11 cellular contexts compared by ENCODE assay signal in genomic region chr1:1281533-1282321, GRCh38. TPM values are rescaled to one million over a fixed set of nuclear protein-coding genes. Genes with fewer than 3 reads are reported as not detected.
A peak's percentile ranks its signal among the peaks of the same experiment; 100 is the strongest.
DNase-seq lines count a peak whose midpoint lies in the region; ATAC-seq, FAIRE-seq and TF ChIP-seq lines count a peak whose summit lies in the region.
"Had no signal": no experiment of that assay in that cellular context is flagged by ENCODE, and none has a peak within 500 bp of the region (broad histone marks: within the 10 kb centered on the region; RNA-seq: fewer than 3 reads in every experiment).

No MANE protein-coding gene starts in this region.

- H3K27me3 Mint-ChIP-seq in astrocyte (ENCODE audit: low read depth, unreplicated experiment): peaks cover 2% of the 10 kb centered on the region
- H3K27me3 Mint-ChIP-seq: activated CD4-positive, alpha-beta T cell treated with anti-CD3 and anti-CD28 coated beads, Interleukin-2, amount 10 ng/mL, durations not matched to agents 7 days and 5 days had no signal

- H2AFZ ChIP-seq in astrocyte (ENCODE audit: low read depth, low read length): no peak overlapping the region

- no peak overlapping the region for H3K27ac Mint-ChIP-seq in astrocyte (ENCODE audit: unreplicated experiment)
- H3K27ac Mint-ChIP-seq: activated CD4-positive, alpha-beta T cell treated with anti-CD3 and anti-CD28 coated beads, Interleukin-2, amount 10 ng/mL, durations not matched to agents 7 days and 5 days; dendritic cell treated with granulocyte-macrophage colony-stimulating factor and Interleukin-4, amounts not matched to agents 40 ng/mL and 50 ng/mL, for 4 days had no signal

- no peaks in the 10 kb centered on the region for H3K36me3 Mint-ChIP-seq in astrocyte (ENCODE audit: low read depth, unreplicated experiment)
- H3K36me3 Mint-ChIP-seq: naive B cell had no signal

- ATAC-seq in A549 (peak; percentile 40 to 61), HG03565 (IDR thresholded peaks at IDR 0.05; ENCODE audit: unreplicated experiment) (no peak)

- no peaks in the 10 kb centered on the region for H4K20me1 ChIP-seq in astrocyte (ENCODE audit: insufficient read depth, low read length)

- no peaks in the 10 kb centered on the region for H3K9me3 Mint-ChIP-seq in astrocyte (ENCODE audit: unreplicated experiment)
- H3K9me3 Mint-ChIP-seq: activated CD4-positive, alpha-beta T cell treated with anti-CD3 and anti-CD28 coated beads, Interleukin-2, amount 10 ng/mL, durations not matched to agents 7 days and 5 days; dendritic cell treated with granulocyte-macrophage colony-stimulating factor and Interleukin-4, amounts not matched to agents 40 ng/mL and 50 ng/mL, for 4 days; naive B cell had no signal

- H3K9me3 ChIP-seq in A549 (no peaks in the 10 kb centered on the region), astrocyte (ENCODE audit: insufficient read depth, low read depth, low read length) (no peaks in the 10 kb centered on the region)

- H3K9ac ChIP-seq in astrocyte (ENCODE audit: low read length): peak overlapping the region; percentile 40

- H3K27ac ChIP-seq in A549 (peak overlapping the region in 1 of 2 experiments; percentile 10; a peak in 1 of 6 replicates), astrocyte (ENCODE audit: low read depth, low read length) (no peak overlapping the region)

- no peaks in the 10 kb centered on the region for H3K36me3 ChIP-seq in astrocyte (ENCODE audit: insufficient read depth, low read length)

- TF ChIP-seq POLR2A in A549 (IDR thresholded peaks at IDR 0.05; ENCODE audit: low read length): no peak
- no peak for TF ChIP-seq POLR2A in GM12891 (IDR thresholded peaks at IDR 0.05; ENCODE audit: low read depth, low read length)

- WGBS in A549 (ENCODE audit: missing lambda C conversion rate): 37% methylated on average over 7 of the region's 26 CpGs

- H3K4me1 Mint-ChIP-seq in astrocyte (ENCODE audit: low read depth, unreplicated experiment): no peaks in the 10 kb centered on the region
- H3K4me1 Mint-ChIP-seq: activated CD4-positive, alpha-beta T cell treated with anti-CD3 and anti-CD28 coated beads, Interleukin-2, amount 10 ng/mL, durations not matched to agents 7 days and 5 days had no signal

- no peak for TF ChIP-seq CTCF in A549 (IDR thresholded peaks at IDR 0.05)
- no peak for TF ChIP-seq CTCF in astrocyte (IDR thresholded peaks at IDR 0.05; ENCODE audit: insufficient read depth, low read depth, low read length)

- H3K4me1 ChIP-seq in A549: peaks cover 8% of the 10 kb centered on the region; the same call in 2 of the 3 replicates
- peaks cover 6% of the 10 kb centered on the region for H3K4me1 ChIP-seq in astrocyte (ENCODE audit: insufficient read depth, low read length)

- no peak for TF ChIP-seq RAD21 in A549 (conservative IDR thresholded peaks at IDR 0.05 in 1 of 2, IDR thresholded peaks at IDR 0.05 in 1 of 2)

- DNase-seq in A549 (ENCODE audit: low read depth in 1 of 2, low spot score in 1 of 2): peak in 1 of 2 experiments; percentile 59
- peak; percentile 56 for DNase-seq in H4 (ENCODE audit: low spot score)
- DNase-seq in astrocyte (ENCODE audit: low read depth): peak; percentile 54
- DNase-seq in kidney tubule cell (ENCODE audit: low spot score): peak; percentile 92
- DNase-seq in iPS-NIHi11 (ENCODE audit: low spot score): no peak
- DNase-seq in GM12891 (ENCODE audit: insufficient read length, low spot score): no peak
- no peak for DNase-seq in SIG-M5 (lab: John Stamatoyannopoulos, UW)
- DNase-seq: activated CD4-positive, alpha-beta T cell treated with anti-CD3 and anti-CD28 coated beads, Interleukin-2, amount 10 ng/mL, durations not matched to agents 7 days and 5 days; naive B cell had no signal

- FAIRE-seq in A549 (lab: Jason Lieb, UNC): no peak
- no peak for FAIRE-seq in astrocyte (lab: Jason Lieb, UNC)
- no peak for FAIRE-seq in GM12891 (lab: Jason Lieb, UNC)

- CTCF ChIA-PET in A549 (lab: Yijun Ruan, JAX): interaction anchor here (1.3 to 3.3 kb wide), 2 partner anchors 9 to 159 kb away, joined by 4 to 15 read pairs; no protein-coding TSS in a partner anchor

- H3K27me3 ChIP-seq in astrocyte (ENCODE audit: insufficient read depth, low read length): no peaks in the 10 kb centered on the region

- no peak overlapping the region for H3K4me2 ChIP-seq in A549
- no peak overlapping the region for H3K4me2 ChIP-seq in astrocyte (ENCODE audit: low read length)

- no peak for TF ChIP-seq EP300 in A549 (IDR thresholded peaks at IDR 0.05)

- POLR2A ChIA-PET in A549 (lab: Yijun Ruan, JAX): interaction anchor here (1.0 to 1.2 kb wide), 2 partner anchors 8 to 11 kb away, joined by 3 to 5 read pairs; partner anchors contain the start of gene UBE2J2

- no peak overlapping the region for H3K4me3 Mint-ChIP-seq in astrocyte (ENCODE audit: unreplicated experiment)
- H3K4me3 Mint-ChIP-seq: activated CD4-positive, alpha-beta T cell treated with anti-CD3 and anti-CD28 coated beads, Interleukin-2, amount 10 ng/mL, durations not matched to agents 7 days and 5 days; dendritic cell treated with granulocyte-macrophage colony-stimulating factor and Interleukin-4, amounts not matched to agents 40 ng/mL and 50 ng/mL, for 4 days; naive B cell had no signal

- no peaks in the 10 kb centered on the region for H3K79me2 ChIP-seq in astrocyte (ENCODE audit: insufficient read depth, low read length)

- H3K4me3 ChIP-seq in A549: no peak overlapping the region
- H3K4me3 ChIP-seq in astrocyte (ENCODE audit: insufficient read depth, low read depth, low read length): no peak overlapping the region

TF ChIP-seq in A549, 52 proteins besides CTCF, POLR2A, EP300 and RAD21:
- no peak for TF ChIP-seq MYC (IDR thresholded peaks at IDR 0.05; ENCODE audit: borderline replicate concordance, low read length)
- TF ChIP-seq ZFP36 (IDR thresholded peaks at IDR 0.05; ENCODE audit: borderline replicate concordance, partially characterized antibody): peak; percentile 89
- no peak for TF ChIP-seq EHMT2 (IDR thresholded peaks at IDR 0.05; ENCODE audit: low read depth)
- TF ChIP-seq FOSL2 (IDR thresholded peaks at IDR 0.05): no peak
- peak; percentile 63 for TF ChIP-seq FOSL2 (CRISPR knock-in tag; IDR thresholded peaks at IDR 0.05)

TF ChIP-seq in GM12891, 5 proteins besides CTCF, POLR2A, EP300 and RAD21:
- TF ChIP-seq SPI1 (IDR thresholded peaks at IDR 0.05; ENCODE audit: low read depth, low read length) (no peak), PAX5 (IDR thresholded peaks at IDR 0.05; ENCODE audit: insufficient read depth, low read length, severe bottlenecking) (no peak), TAF1 (IDR thresholded peaks at IDR 0.05; ENCODE audit: low read depth, low read length) (no peak), POLR2AphosphoS5 (IDR thresholded peaks at IDR 0.05; ENCODE audit: low read depth, low read length) (no peak), POU2F2 (IDR thresholded peaks at IDR 0.05; ENCODE audit: low read depth, low read length) (no peak)

RNA-seq across cellular contexts. Expression of gene SCNN1D, which starts 1.5 kb away (rescaled TPM):
- polyA plus RNA-seq in A549 (2011; rRNA removed): 0.52 and 0.80 TPM in 2 replicates
- 1.3 and 1.8 TPM in 2 replicates for polyA plus RNA-seq in A549 (2012; cell fraction: cytosol; rRNA removed)
- 16.5 and 23.9 TPM in 2 replicates for polyA plus RNA-seq in A549 (2012; cell fraction: nucleus; rRNA removed)
- 1.7 to 3.5 TPM (median 1.8 TPM) in 3 replicates for polyA plus RNA-seq in A549 (2017; fragmentation: RNase III; extraction: RNeasy Plus Mini Kit Qiagen cat#74134 plus additional on column Dnase treatment)
- 0.44 TPM in 1 of 2 replicates, not detected in the other for polyA minus RNA-seq in A549 (2011; rRNA and poly(A)+ RNA removed)
- 0.53 and 1.9 TPM in 2 replicates for total RNA-seq in H4 (2014; rRNA removed; shearing (Covaris generic))
- 4.4 and 5.0 TPM in 2 replicates for total RNA-seq in astrocyte
- polyA plus RNA-seq in GM12891 (2012; ENCODE audit: low read depth, missing spikeins): 1.6 TPM

RNA-seq across cellular contexts. Expression of gene UBE2J2, which starts 8.1 kb away (rescaled TPM):
- polyA plus RNA-seq in A549 (2011; rRNA removed) (18.0 and 21.2 TPM in 2 replicates), A549 (2017; fragmentation: RNase III; extraction: RNeasy Plus Mini Kit Qiagen cat#74134 plus additional on column Dnase treatment) (35.2 to 38.0 TPM (median 36.2 TPM) in 3 replicates)
- 41.8 and 50.2 TPM in 2 replicates for polyA plus RNA-seq in A549 (2012; cell fraction: cytosol; rRNA removed)
- polyA plus RNA-seq in A549 (2012; cell fraction: nucleus; rRNA removed): 69.6 and 74.6 TPM in 2 replicates
- polyA minus RNA-seq in A549 (2011; rRNA and poly(A)+ RNA removed): 14.5 and 16.3 TPM in 2 replicates
- total RNA-seq in H4 (2014; rRNA removed; shearing (Covaris generic)): 52.7 and 66.5 TPM in 2 replicates
- total RNA-seq in astrocyte: 58.7 and 67.4 TPM in 2 replicates
- 33.5 TPM for polyA plus RNA-seq in GM12891 (2012; ENCODE audit: low read depth, missing spikeins)

RNA-seq across cellular contexts. Expression of gene ACAP3, which starts 26.0 kb away (rescaled TPM):
- polyA plus RNA-seq in A549 (2011; rRNA removed) (6.6 and 7.5 TPM in 2 replicates), A549 (2017; fragmentation: RNase III; extraction: RNeasy Plus Mini Kit Qiagen cat#74134 plus additional on column Dnase treatment) (19.7 to 24.2 TPM (median 24.2 TPM) in 3 replicates)
- 18.9 and 22.4 TPM in 2 replicates for polyA plus RNA-seq in A549 (2012; cell fraction: cytosol; rRNA removed)
- polyA plus RNA-seq in A549 (2012; cell fraction: nucleus; rRNA removed): 230 and 233 TPM in 2 replicates
- polyA minus RNA-seq in A549 (2011; rRNA and poly(A)+ RNA removed): 5.6 and 12.5 TPM in 2 replicates
- total RNA-seq in H4 (2014; rRNA removed; shearing (Covaris generic)): 10.6 and 16.6 TPM in 2 replicates
- total RNA-seq in astrocyte: 60.2 and 64.0 TPM in 2 replicates
- 16.1 TPM for polyA plus RNA-seq in GM12891 (2012; ENCODE audit: low read depth, missing spikeins)

RNA-seq across cellular contexts. Expression of gene PUSL1, which starts 26.7 kb away (rescaled TPM):
- polyA plus RNA-seq in A549 (2011; rRNA removed) (6.2 and 7.4 TPM in 2 replicates), A549 (2017; fragmentation: RNase III; extraction: RNeasy Plus Mini Kit Qiagen cat#74134 plus additional on column Dnase treatment) (14.1 to 15.0 TPM (median 14.6 TPM) in 3 replicates)
- polyA plus RNA-seq in A549 (2012; cell fraction: cytosol; rRNA removed): 27.6 and 39.0 TPM in 2 replicates
- polyA plus RNA-seq in A549 (2012; cell fraction: nucleus; rRNA removed): 28.2 and 47.8 TPM in 2 replicates
- 3.8 and 4.9 TPM in 2 replicates for polyA minus RNA-seq in A549 (2011; rRNA and poly(A)+ RNA removed)
- total RNA-seq in H4 (2014; rRNA removed; shearing (Covaris generic)): 24.7 and 29.3 TPM in 2 replicates
- total RNA-seq in astrocyte: 28.0 and 29.4 TPM in 2 replicates
- polyA plus RNA-seq in GM12891 (2012; ENCODE audit: low read depth, missing spikeins): 10.1 TPM

RNA-seq across cellular contexts. Expression of gene C1QTNF12, which starts 35.2 kb away (rescaled TPM):
- polyA plus RNA-seq in A549 (2011; rRNA removed) (0.46 and 0.47 TPM in 2 replicates), A549 (2017; fragmentation: RNase III; extraction: RNeasy Plus Mini Kit Qiagen cat#74134 plus additional on column Dnase treatment) (0.76 to 0.98 TPM (median 0.83 TPM) in 3 replicates)
- 0.79 and 1.4 TPM in 2 replicates for polyA plus RNA-seq in A549 (2012; cell fraction: cytosol; rRNA removed)
- 8.7 and 10.0 TPM in 2 replicates for polyA plus RNA-seq in A549 (2012; cell fraction: nucleus; rRNA removed)
- not detected in 2 replicates for polyA minus RNA-seq in A549 (2011; rRNA and poly(A)+ RNA removed)
- total RNA-seq in H4 (2014; rRNA removed; shearing (Covaris generic)): 0.21 TPM in 1 of 2 replicates, not detected in the other
- 3.9 and 4.7 TPM in 2 replicates for total RNA-seq in astrocyte
- polyA plus RNA-seq in GM12891 (2012; ENCODE audit: low read depth, missing spikeins): 0.81 TPM

Comparison
In these comparisons a context has a peak if more than half of its experiments do, and no peak if none do; other contexts are left out.
1. DNase-seq: peak in H4 (single experiment), astrocyte (single experiment) and kidney tubule cell (single experiment); none in iPS-NIHi11 (single experiment), GM12891 (single experiment) and SIG-M5 (single experiment).